ENCODE assay signal across 2 cellular contexts in genomic region chr3:102235679-102236078, GRCh38.
TF ChIP-seq lines count a peak whose summit lies in the region.

No MANE protein-coding gene starts in this region.

TF ChIP-seq in HepG2, 621 proteins besides CTCF, POLR2A, EP300 and RAD21 (continued from another document):
- TF ChIP-seq ZNF263 (CRISPR knock-in tag; IDR thresholded peaks at IDR 0.05) (peak; percentile 78), E2F2 (CRISPR knock-in tag; IDR thresholded peaks at IDR 0.05; ENCODE audit: borderline replicate concordance) (no peak), SMC3 (IDR thresholded peaks at IDR 0.05; ENCODE audit: low read length) (peak; percentile 71), ZNF407 (CRISPR knock-in tag; IDR thresholded peaks at IDR 0.05; ENCODE audit: not compliant biosample characterization) (no peak), RAD51 (IDR thresholded peaks at IDR 0.05; ENCODE audit: borderline replicate concordance) (no peak), HMGXB4 (CRISPR knock-in tag; IDR thresholded peaks at IDR 0.05; ENCODE audit: borderline replicate concordance in 1 of 2, low read depth in 1 of 2) (no peak), ZNF768 (CRISPR knock-in tag; IDR thresholded peaks at IDR 0.05) (no peak), RBAK (CRISPR knock-in tag; IDR thresholded peaks at IDR 0.05) (no peak), KMT2A (CRISPR knock-in tag; IDR thresholded peaks at IDR 0.05) (no peak), STAG1 (CRISPR knock-in tag; IDR thresholded peaks at IDR 0.05) (peak; percentile 82)
TF ChIP-seq in HepG2: peak in this region for 4.

TF ChIP-seq in K562, 482 proteins besides CTCF, POLR2A, EP300 and RAD21 (continued from another document):
- TF ChIP-seq TFAP4 (CRISPR knock-in tag; IDR thresholded peaks at IDR 0.05; ENCODE audit: borderline replicate concordance): no peak
- no peak for TF ChIP-seq ZNF398 (CRISPR knock-in tag; IDR thresholded peaks at IDR 0.05)
- TF ChIP-seq DEAF1 (CRISPR knock-in tag; IDR thresholded peaks at IDR 0.05): peak; percentile 64
